ENCODE assay signal across 3 cellular contexts in genomic region chr4:118268780-118269179, GRCh38.
TF ChIP-seq lines count a peak whose summit lies in the region.

No MANE protein-coding gene starts in this region.

TF ChIP-seq in HepG2, 621 proteins besides CTCF, POLR2A, EP300 and RAD21:
- peak; percentile 75 for TF ChIP-seq NFE2L2 (IDR thresholded peaks at IDR 0.05; ENCODE audit: low read length)
- peak in 1 of 2 experiments; percentile 39; a peak in 2 of 4 replicates for TF ChIP-seq MAFK (conservative IDR thresholded peaks at IDR 0.05 in 1 of 2, IDR thresholded peaks at IDR 0.05 in 1 of 2; ENCODE audit: low read length in 2 of 2)
- no peak for TF ChIP-seq ISL2 (CRISPR knock-in tag; IDR thresholded peaks at IDR 0.05)
- TF ChIP-seq KLF15 (CRISPR knock-in tag; IDR thresholded peaks at IDR 0.05; ENCODE audit: borderline replicate concordance): no peak

TF ChIP-seq in IMR-90, 13 proteins besides CTCF, POLR2A, EP300 and RAD21:
- no peak for TF ChIP-seq FOS (IDR thresholded peaks at IDR 0.05; ENCODE audit: low read depth, low read length)
- peak; percentile 17; the same call in 1 of the 2 replicates for TF ChIP-seq MAFK (IDR thresholded peaks at IDR 0.05; ENCODE audit: low read depth, low read length)
- peak; percentile 76 for TF ChIP-seq NFE2L2 (IDR thresholded peaks at IDR 0.05; ENCODE audit: low read depth, low read length)

TF ChIP-seq in K562, 482 proteins besides CTCF, POLR2A, EP300 and RAD21:
- TF ChIP-seq JUNB (CRISPR knock-in tag; conservative IDR thresholded peaks at IDR 0.05) (no peak), MAFG (tag; conservative IDR thresholded peaks at IDR 0.05) (peak; percentile 53), CHD2 (IDR thresholded peaks at IDR 0.05; ENCODE audit: low read depth, low read length) (no peak), ZNF696 (CRISPR knock-in tag; conservative IDR thresholded peaks at IDR 0.05) (no peak), ZNF316 (IDR thresholded peaks at IDR 0.05) (0 out of 2 replicates have a peak, but pooled peaks have one; percentile 22), NFE2 (IDR thresholded peaks at IDR 0.05; ENCODE audit: low read depth) (peak; percentile 42), PHTF2 (CRISPR knock-in tag; IDR thresholded peaks at IDR 0.05) (no peak), MAFF (IDR thresholded peaks at IDR 0.05; ENCODE audit: low read length) (peak; percentile 43; the same call in 1 of the 2 replicates), MCM5 (IDR thresholded peaks at IDR 0.05; ENCODE audit: low read depth) (no peak)
